In the genomic region with DNA sequence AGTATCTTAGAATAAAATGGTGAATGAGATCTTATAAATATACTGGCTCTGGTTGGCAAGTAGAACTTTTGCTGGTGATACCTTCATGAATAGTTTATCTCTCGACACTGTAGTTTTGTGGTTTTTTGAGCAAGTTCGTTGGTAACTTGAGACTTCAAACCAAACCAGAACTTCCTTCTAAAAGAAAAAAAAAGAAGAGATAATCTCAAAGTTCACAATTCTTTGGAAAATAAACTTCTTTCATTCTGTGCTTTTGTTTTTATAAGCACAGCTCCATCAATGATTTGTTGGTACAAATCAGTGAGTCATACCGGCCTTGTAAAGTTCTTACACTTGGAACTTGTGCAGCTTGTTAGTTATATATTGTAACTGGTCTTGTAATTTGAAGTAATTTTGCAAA, we compare ENCODE assay signal across 8 cellular contexts. TPM values are rescaled to one million over a fixed set of nuclear protein-coding genes. Genes with fewer than 3 reads are reported as not detected.
DNase-seq lines count a peak whose midpoint lies in the region; ATAC-seq, FAIRE-seq and TF ChIP-seq lines count a peak whose summit lies in the region.

No MANE protein-coding gene starts in this region.

- peak overlapping the region; percentile 35 to 84; a peak in 1 of 4 replicates for H3K4me2 ChIP-seq in H1 (ENCODE audit: insufficient read depth in 1 of 2, low read depth in 2 of 2, low read length in 2 of 2)

- H2BK5ac ChIP-seq in H1 (ENCODE audit: low read depth, low read length): no peak overlapping the region

- no peak overlapping the region for H3K56ac ChIP-seq in H1 (replicated peaks; ENCODE audit: insufficient read length, low read depth, low read length)

- intact Hi-C loops in psoas muscle (cut with DNase I): no loop called here

- H3K18ac ChIP-seq in H1 (ENCODE audit: extremely low read depth, low read length): no peak overlapping the region

- no peak overlapping the region for H4K5ac ChIP-seq in H1 (ENCODE audit: insufficient read length, low read depth, low read length)

- H3K27ac ChIP-seq in Peyer's patch: peak overlapping the region; percentile 0 to 97 (median 64)
- H3K27ac ChIP-seq in H1 (ENCODE audit: low read depth, low read length): no peak overlapping the region
- H3K27ac ChIP-seq in psoas muscle: peak overlapping the region; percentile 96

- no peak overlapping the region for H2AK5ac ChIP-seq in H1 (ENCODE audit: low read depth, low read length)

- H2BK120ac ChIP-seq in H1 (replicated peaks; ENCODE audit: low read depth, low read length): no peak overlapping the region

- WGBS in H1 (ENCODE audit: extremely low coverage in 1 of 2, insufficient coverage in 1 of 2, insufficient read length in 1 of 2, insufficient replicate concordance in 2 of 2, low coverage in 1 of 2, low lambda C conversion rate in 2 of 2, missing lambda C conversion rate in 1 of 2), 2 experiments: 86% methylated on average over 3 of the region's 3 CpGs; no CpG with 5 or more reads in 1 of the 2 experiments
- WGBS in psoas muscle, 3 donors: 12 to 34% (median 13%) methylated on average over 3 of the region's 3 CpGs

- no peak for DNase-seq in GM06990 (ENCODE audit: extremely low read depth, insufficient read length)
- no peak for DNase-seq in Peyer's patch
- no peak for DNase-seq in H1 (ENCODE audit: low read depth in 1 of 2, low spot score in 2 of 2)
- DNase-seq in psoas muscle: no peak
- DNase-seq in NCI-H524 treated with DMSO at 0.1 percent for 48 hours (lab: John Stamatoyannopoulos, UW): no peak
- DNase-seq in DMS153 treated with DMSO at 0.1 percent for 48 hours (lab: John Stamatoyannopoulos, UW; ENCODE audit: unreplicated experiment): no peak
- no peak for DNase-seq in activated effector memory CD4-positive, alpha-beta T cell treated with Interleukin-2 at 50 U/mL for 16 hours

- H3K27me3 ChIP-seq in GM06990 (replicated peaks; ENCODE audit: control insufficient read depth, insufficient read depth, low read length) (no peaks in the 10 kb centered on the region), Peyer's patch (no peaks in the 10 kb centered on the region), H1 (replicated peaks in 1 of 4; ENCODE audit: control insufficient read depth in 3 of 4, extremely low read depth in 1 of 4, insufficient read depth in 3 of 4, low read length in 3 of 4) (no peaks in the 10 kb centered on the region), psoas muscle (ENCODE audit: insufficient read depth in 3 of 3, low read length in 2 of 3) (no peaks in the 10 kb centered on the region)

- H3K79me1 ChIP-seq in H1 (ENCODE audit: low read depth, low read length): peaks cover 5% of the 10 kb centered on the region

- H2BK12ac ChIP-seq in H1 (ENCODE audit: low read depth, low read length): no peak overlapping the region

- no peak overlapping the region for H2BK15ac ChIP-seq in H1 (ENCODE audit: low read length)

- TF ChIP-seq EP300 in H1 (IDR thresholded peaks at IDR 0.05; ENCODE audit: borderline replicate concordance in 1 of 2, low read depth in 2 of 2, low read length in 2 of 2): no peak

- TF ChIP-seq RAD21 in H1 (IDR thresholded peaks at IDR 0.05 in 1 of 2, conservative IDR thresholded peaks at IDR 0.05 in 1 of 2; ENCODE audit: low read depth in 2 of 2, low read length in 2 of 2): no peak

- TF ChIP-seq POLR2A in Peyer's patch (IDR thresholded peaks at IDR 0.05): no peak
- no peak for TF ChIP-seq POLR2A in H1 (IDR thresholded peaks at IDR 0.05; ENCODE audit: control extremely low read depth in 1 of 2, low read depth in 2 of 2, low read length in 2 of 2)

- POLR2A ChIA-PET in H1 (lab: Charles Lee; ENCODE audit: partially characterized antibody): interaction anchor here (1.3 to 4.4 kb wide), 3 partner anchors 8 to 27 kb away, joined by 6 to 66 read pairs (median 15); a partner anchor contains a TSS

- H3K14ac ChIP-seq in H1 (ENCODE audit: insufficient read length): no peak overlapping the region

- H3K4me1 ChIP-seq in Peyer's patch: peaks cover 0 to 28% (median 9%) of the 10 kb centered on the region in 4 donors
- H3K4me1 ChIP-seq in H1 (replicated peaks in 1 of 4; ENCODE audit: control insufficient read depth in 3 of 4, insufficient read depth in 4 of 4, low read length in 3 of 4): peaks cover 0 to 4% (median under 1%) of the 10 kb centered on the region in 4 experiments; a peak in 4 of 7 replicates
- H3K4me1 ChIP-seq in psoas muscle: peaks cover 58% of the 10 kb centered on the region

- H3K9ac ChIP-seq in H1 (replicated peaks in 1 of 4; ENCODE audit: extremely low read depth in 1 of 4, low read depth in 3 of 4, low read length in 3 of 4): no peak overlapping the region

- H3K9me3 ChIP-seq in Peyer's patch: no peaks in the 10 kb centered on the region
- no peaks in the 10 kb centered on the region for H3K9me3 ChIP-seq in H1 (ENCODE audit: insufficient read depth in 2 of 2, low read depth in 1 of 2, low read length in 1 of 2)
- no peaks in the 10 kb centered on the region for H3K9me3 ChIP-seq in psoas muscle

- H4K20me1 ChIP-seq in H1 (replicated peaks in 1 of 2; ENCODE audit: control insufficient read depth in 1 of 2, insufficient read depth in 2 of 2, low read length in 2 of 2): peaks cover 0 to 7% of the 10 kb centered on the region in 2 experiments

- ATAC-seq in psoas muscle: no peak
- no peak for ATAC-seq in GM21447 (IDR thresholded peaks at IDR 0.05; ENCODE audit: unreplicated experiment)

- H3K23ac ChIP-seq in H1 (ENCODE audit: insufficient read length): no peak overlapping the region

- no peak overlapping the region for H2AFZ ChIP-seq in H1 (ENCODE audit: low read length)

- H3K36me3 ChIP-seq in GM06990 (ENCODE audit: control insufficient read depth, insufficient read depth, low read length) (no peaks in the 10 kb centered on the region), Peyer's patch (no peaks in the 10 kb centered on the region), H1 (ENCODE audit: control insufficient read depth in 2 of 4, insufficient read depth in 4 of 4, low read length in 3 of 4) (no peaks in the 10 kb centered on the region), psoas muscle (ENCODE audit: insufficient read depth in 1 of 2, low read depth in 1 of 2) (no peaks in the 10 kb centered on the region)

- peak overlapping the region; percentile 72 for H3K4me3 ChIP-seq in GM06990 (replicated peaks; ENCODE audit: low read depth, low read length)
- H3K4me3 ChIP-seq in Peyer's patch: peak overlapping the region in 1 of 4 donors; percentile 68
- peak overlapping the region in 2 of 4 experiments; percentile 91 to 99; a peak in 1 of 8 replicates for H3K4me3 ChIP-seq in H1 (ENCODE audit: extremely low read depth in 1 of 4, insufficient read depth in 2 of 4, low read depth in 3 of 4, low read length in 4 of 4)
- H3K4me3 ChIP-seq in psoas muscle: peak overlapping the region; percentile 86

- no peak overlapping the region for H4K91ac ChIP-seq in H1 (replicated peaks; ENCODE audit: insufficient read length, low read length)

- no peak overlapping the region for H2BK20ac ChIP-seq in H1 (ENCODE audit: low read length)

- no peak overlapping the region for H4K8ac ChIP-seq in H1 (ENCODE audit: extremely low read depth, insufficient read depth, low read length)

- no peak for TF ChIP-seq CTCF in GM06990 (IDR thresholded peaks at IDR 0.05; ENCODE audit: insufficient read depth, low read length, poor library complexity, severe bottlenecking)
- no peak for TF ChIP-seq CTCF in Peyer's patch (IDR thresholded peaks at IDR 0.05)
- TF ChIP-seq CTCF in H1 (IDR thresholded peaks at IDR 0.05; ENCODE audit: control extremely low read depth in 1 of 3, insufficient read depth in 1 of 3, low read depth in 1 of 3, low read length in 3 of 3): no peak
- no peak for TF ChIP-seq CTCF in psoas muscle (IDR thresholded peaks at IDR 0.05)

- no peak overlapping the region for H3K4ac ChIP-seq in H1 (replicated peaks; ENCODE audit: insufficient read length, low read depth, low read length)

- CTCF ChIA-PET in H1 (lab: Charles Lee; ENCODE audit: partially characterized antibody): interaction anchor here (1.1 to 4.5 kb wide), 4 partner anchors 10 to 1546 kb away, joined by 3 to 20 read pairs (median 4); a partner anchor contains a TSS

- peaks cover 19 to 65% of the 10 kb centered on the region in 2 experiments for H3K79me2 ChIP-seq in H1 (ENCODE audit: control insufficient read depth in 1 of 2, insufficient read depth in 2 of 2, low read length in 2 of 2)

- no peak for FAIRE-seq in H1 (lab: Jason Lieb, UNC)

- peaks cover 12% of the 10 kb centered on the region for H3K23me2 ChIP-seq in H1 (ENCODE audit: low read depth, low read length)

RNA-seq across cellular contexts. Expression of a gene that starts 2.3 kb away (rescaled TPM):
- total RNA-seq in Peyer's patch (10 to 100 TPM; 34.7 to 51.2 (median 42.1) TPM), psoas muscle (10 to 100 TPM; 56.0 to 80.6 (median 65.3) TPM)
- 63.0 and 64.3 TPM in 2 replicates for total RNA-seq in H1 (2021; fragmentation: NEBNext Ultra II Directional; extraction: Animal tissue kit (Norgen Biotek cat#: 25700))
- polyA plus RNA-seq in H1 (2011; rRNA removed) (40.4 and 46.2 TPM in 2 replicates), psoas muscle (10 to 100 TPM; 16.8 to 56.0 (median 18.4) TPM)
- polyA plus RNA-seq in H1 (2011; cell fraction: cytosol; rRNA removed): 29.4 TPM
- 45.2 TPM for polyA plus RNA-seq in H1 (2011; cell fraction: nucleus; rRNA removed)
- 21.2 to 32.8 TPM (median 26.6 TPM) in 4 replicates for polyA plus RNA-seq in H1 (2012, experiment 1 of 2)
- polyA plus RNA-seq in H1 (2012, experiment 2 of 2): 3.0 TPM
- polyA plus RNA-seq in H1 (2013, experiment 1 of 2): 20.3 TPM
- 19.9 TPM for polyA plus RNA-seq in H1 (2013, experiment 2 of 2)
- 191 and 223 TPM in 2 replicates for polyA minus RNA-seq in H1 (2011; rRNA and poly(A)+ RNA removed)
- 62.8 TPM for polyA minus RNA-seq in H1 (2011; cell fraction: cytosol; rRNA and poly(A)+ RNA removed)
- polyA minus RNA-seq in H1 (2011; cell fraction: nucleus; rRNA and poly(A)+ RNA removed): 55.2 TPM

RNA-seq across cellular contexts. Expression of a gene that starts 26.3 kb away (rescaled TPM):
- total RNA-seq in Peyer's patch: 1 to 10 TPM in 3 of 4 donors, under 1 TPM in 1; 0.53 to 5.8 (median 3.2) TPM
- 11.0 TPM in 2 replicates for total RNA-seq in H1 (2021; fragmentation: NEBNext Ultra II Directional; extraction: Animal tissue kit (Norgen Biotek cat#: 25700))
- 5.5 and 7.8 TPM in 2 replicates for polyA plus RNA-seq in H1 (2011; rRNA removed)
- 5.2 TPM for polyA plus RNA-seq in H1 (2011; cell fraction: cytosol; rRNA removed)
- polyA plus RNA-seq in H1 (2011; cell fraction: nucleus; rRNA removed): 5.7 TPM
- polyA plus RNA-seq in H1 (2012, experiment 1 of 2): 6.7 to 9.3 TPM (median 8.8 TPM) in 4 replicates
- 4.9 TPM for polyA plus RNA-seq in H1 (2012, experiment 2 of 2)
- polyA plus RNA-seq in H1 (2013, experiment 1 of 2): 7.4 TPM
- polyA plus RNA-seq in H1 (2013, experiment 2 of 2): 6.6 TPM
- 8.0 and 8.9 TPM in 2 replicates for polyA minus RNA-seq in H1 (2011; rRNA and poly(A)+ RNA removed)
- polyA minus RNA-seq in H1 (2011; cell fraction: cytosol; rRNA and poly(A)+ RNA removed): 8.0 TPM
- 3.5 TPM for polyA minus RNA-seq in H1 (2011; cell fraction: nucleus; rRNA and poly(A)+ RNA removed)
- 1 to 10 TPM; 1.8 to 2.3 (median 2.1) TPM for total RNA-seq in psoas muscle
- polyA plus RNA-seq in psoas muscle: 1 to 10 TPM; 1.2 to 2.6 (median 2.5) TPM

RNA-seq across cellular contexts. Expression of a gene that starts 26.9 kb away (rescaled TPM):
- 10 to 100 TPM; 20.8 to 45.8 (median 40.1) TPM for total RNA-seq in Peyer's patch
- total RNA-seq in H1 (2021; fragmentation: NEBNext Ultra II Directional; extraction: Animal tissue kit (Norgen Biotek cat#: 25700)): 8.9 and 11.7 TPM in 2 replicates
- polyA plus RNA-seq in H1 (2011; rRNA removed): 7.5 and 9.0 TPM in 2 replicates
- polyA plus RNA-seq in H1 (2011; cell fraction: cytosol; rRNA removed): 13.3 TPM
- polyA plus RNA-seq in H1 (2011; cell fraction: nucleus; rRNA removed): 11.7 TPM
- 11.6 to 14.0 TPM (median 11.8 TPM) in 4 replicates for polyA plus RNA-seq in H1 (2012, experiment 1 of 2)
- polyA plus RNA-seq in H1 (2012, experiment 2 of 2): 2.1 TPM
- 7.6 TPM for polyA plus RNA-seq in H1 (2013, experiment 1 of 2)
- polyA plus RNA-seq in H1 (2013, experiment 2 of 2): 6.7 TPM
- 7.9 and 10.9 TPM in 2 replicates for polyA minus RNA-seq in H1 (2011; rRNA and poly(A)+ RNA removed)
- polyA minus RNA-seq in H1 (2011; cell fraction: cytosol; rRNA and poly(A)+ RNA removed): 6.4 TPM
- 6.9 TPM for polyA minus RNA-seq in H1 (2011; cell fraction: nucleus; rRNA and poly(A)+ RNA removed)
- 10 to 100 TPM in 1 of 4 donors, 1 to 10 TPM in 3; 6.8 to 12.0 (median 9.3) TPM for total RNA-seq in psoas muscle
- polyA plus RNA-seq in psoas muscle: 10 to 100 TPM in 2 of 3 donors, 1 to 10 TPM in 1; 8.8 to 16.1 (median 11.4) TPM

RNA-seq across cellular contexts. Expression of a gene that starts 44.1 kb away (rescaled TPM):
- total RNA-seq in Peyer's patch: 100 to 1,000 TPM in 3 of 4 donors, 10 to 100 TPM in 1; 38.0 to 249 (median 119) TPM
- total RNA-seq in H1 (2021; fragmentation: NEBNext Ultra II Directional; extraction: Animal tissue kit (Norgen Biotek cat#: 25700)): 0.11 and 0.32 TPM in 2 replicates
- polyA plus RNA-seq in H1 (2011; rRNA removed): 0.22 and 0.36 TPM in 2 replicates
- 0.05 TPM for polyA plus RNA-seq in H1 (2011; cell fraction: cytosol; rRNA removed)
- 0.06 TPM for polyA plus RNA-seq in H1 (2011; cell fraction: nucleus; rRNA removed)
- 0.05 to 1.4 TPM in 2 of 4 replicates, not detected in the others for polyA plus RNA-seq in H1 (2012, experiment 1 of 2)
- not detected for polyA plus RNA-seq in H1 (2012, experiment 2 of 2)
- 0.26 TPM for polyA plus RNA-seq in H1 (2013, experiment 1 of 2)
- polyA plus RNA-seq in H1 (2013, experiment 2 of 2): 1.2 TPM
- 0.16 TPM in 1 of 2 replicates, not detected in the other for polyA minus RNA-seq in H1 (2011; rRNA and poly(A)+ RNA removed)
- not detected for polyA minus RNA-seq in H1 (2011; cell fraction: cytosol; rRNA and poly(A)+ RNA removed)
- 0.30 TPM for polyA minus RNA-seq in H1 (2011; cell fraction: nucleus; rRNA and poly(A)+ RNA removed)
- total RNA-seq in psoas muscle: under 1 TPM; 0.05 to 0.44 (median 0.35) TPM
- under 1 TPM; 0.03 to 0.26 (median 0.06) TPM for polyA plus RNA-seq in psoas muscle

RNA-seq across cellular contexts. Expression of a gene that starts 47.8 kb away (rescaled TPM):
- 10 to 100 TPM in 1 of 4 donors, 1 to 10 TPM in 3; 3.3 to 12.0 (median 7.8) TPM for total RNA-seq in Peyer's patch
- 55.3 and 56.0 TPM in 2 replicates for total RNA-seq in H1 (2021; fragmentation: NEBNext Ultra II Directional; extraction: Animal tissue kit (Norgen Biotek cat#: 25700))
- 72.1 and 72.3 TPM in 2 replicates for polyA plus RNA-seq in H1 (2011; rRNA removed)
- 59.2 TPM for polyA plus RNA-seq in H1 (2011; cell fraction: cytosol; rRNA removed)
- 50.6 TPM for polyA plus RNA-seq in H1 (2011; cell fraction: nucleus; rRNA removed)
- 79.9 to 91.4 TPM (median 85.9 TPM) in 4 replicates for polyA plus RNA-seq in H1 (2012, experiment 1 of 2)
- 108 TPM for polyA plus RNA-seq in H1 (2012, experiment 2 of 2)
- 129 TPM for polyA plus RNA-seq in H1 (2013, experiment 1 of 2)
- 127 TPM for polyA plus RNA-seq in H1 (2013, experiment 2 of 2)
- 44.8 and 47.2 TPM in 2 replicates for polyA minus RNA-seq in H1 (2011; rRNA and poly(A)+ RNA removed)
- polyA minus RNA-seq in H1 (2011; cell fraction: cytosol; rRNA and poly(A)+ RNA removed): 24.4 TPM
- 13.5 TPM for polyA minus RNA-seq in H1 (2011; cell fraction: nucleus; rRNA and poly(A)+ RNA removed)
- total RNA-seq in psoas muscle: 10 to 100 TPM in 2 of 4 donors, 1 to 10 TPM in 2; 8.2 to 15.8 (median 10.7) TPM
- 10 to 100 TPM in 1 of 3 donors, 1 to 10 TPM in 2; 6.4 to 13.5 (median 9.9) TPM for polyA plus RNA-seq in psoas muscle
